28 cellular contexts compared by ENCODE assay signal in genomic region chr6:163991326-163991725, GRCh38.
"Had no signal": no experiment of that assay in that cellular context is flagged by ENCODE, and none has a peak within 500 bp of the region (broad histone marks: within the 10 kb centered on the region; RNA-seq: fewer than 3 reads in every experiment).

No MANE protein-coding gene starts in this region.

- H3K4me1 ChIP-seq: gastrocnemius medialis, left lung, psoas muscle, sigmoid colon, suprapubic skin, transverse colon, upper lobe of right lung, uterus had no signal

- DNase-seq: cortex of kidney; effector memory CD8-positive, alpha-beta T cell; erythroblast; gastrocnemius medialis; kidney; left cardiac atrium; left lung; mesendoderm; midbrain; naive thymus-derived CD8-positive, alpha-beta T cell; nephron progenitor cell; occipital lobe; ovary; posterior cingulate gyrus; psoas muscle; right cardiac atrium; sigmoid colon; spleen; stimulated activated CD4-positive, alpha-beta T cell treated with anti-CD3 and anti-CD28 coated beads, Interleukin-15, amount 100 ng/mL, for 24 hours; stimulated activated CD4-positive, alpha-beta T cell treated with anti-CD3 and anti-CD28 coated beads, Interleukin-2, amount 100 ng/mL, for 48 hours; stimulated activated CD8-positive, alpha-beta memory T cell treated with anti-CD3 and anti-CD28 coated beads, Interleukin-4, amount 100 ng/mL, for 48 hours; stimulated activated naive CD4-positive, alpha-beta T cell; stimulated activated naive CD8-positive, alpha-beta T cell treated with anti-CD3 and anti-CD28 coated beads, Interleukin-15, amount 100 ng/mL, for 72 hours; transverse colon; upper lobe of right lung; uterus had no signal

- ATAC-seq: effector memory CD8-positive, alpha-beta T cell; gastrocnemius medialis; left cardiac atrium; left lung; naive thymus-derived CD8-positive, alpha-beta T cell; psoas muscle; right cardiac atrium; stimulated activated naive CD8-positive, alpha-beta T cell treated with anti-CD3 and anti-CD28 coated beads, Interleukin-15, amount 100 ng/mL, for 72 hours; upper lobe of right lung had no signal

- H3K27me3 ChIP-seq: gastrocnemius medialis, left lung, ovary, sigmoid colon, spleen, suprapubic skin, transverse colon, upper lobe of right lung, uterus had no signal

- H3K4me3 ChIP-seq: gastrocnemius medialis, left lung, ovary, psoas muscle, sigmoid colon, skin epidermis, spleen, suprapubic skin, transverse colon, upper lobe of right lung, uterus had no signal

- H3K27ac ChIP-seq: gastrocnemius medialis, left lung, ovary, psoas muscle, sigmoid colon, skin epidermis, spleen, suprapubic skin, transverse colon, upper lobe of right lung, uterus had no signal

- H3K9me3 ChIP-seq: gastrocnemius medialis, left lung, ovary, psoas muscle, sigmoid colon, spleen, suprapubic skin, transverse colon, upper lobe of right lung, uterus had no signal

- H3K27me3 Mint-ChIP-seq: stimulated activated naive CD8-positive, alpha-beta T cell treated with anti-CD3 and anti-CD28 coated beads, Interleukin-15, amount 100 ng/mL, for 72 hours had no signal

- H3K36me3 ChIP-seq: gastrocnemius medialis, left lung, ovary, sigmoid colon, spleen, suprapubic skin, transverse colon, upper lobe of right lung, uterus had no signal

- H3K4me1 Mint-ChIP-seq: naive thymus-derived CD8-positive, alpha-beta T cell; nephron progenitor cell; stimulated activated naive CD8-positive, alpha-beta T cell treated with anti-CD3 and anti-CD28 coated beads, Interleukin-15, amount 100 ng/mL, for 72 hours had no signal

- H3K36me3 Mint-ChIP-seq: naive thymus-derived CD8-positive, alpha-beta T cell had no signal

- H3K4me3 Mint-ChIP-seq: effector memory CD8-positive, alpha-beta T cell; naive thymus-derived CD8-positive, alpha-beta T cell; nephron progenitor cell; stimulated activated naive CD8-positive, alpha-beta T cell treated with anti-CD3 and anti-CD28 coated beads, Interleukin-15, amount 100 ng/mL, for 72 hours had no signal

- H3K27ac Mint-ChIP-seq: effector memory CD8-positive, alpha-beta T cell; naive thymus-derived CD8-positive, alpha-beta T cell; nephron progenitor cell; stimulated activated naive CD8-positive, alpha-beta T cell treated with anti-CD3 and anti-CD28 coated beads, Interleukin-15, amount 100 ng/mL, for 72 hours had no signal

- H3K9me3 Mint-ChIP-seq: effector memory CD8-positive, alpha-beta T cell; naive thymus-derived CD8-positive, alpha-beta T cell; nephron progenitor cell; stimulated activated naive CD8-positive, alpha-beta T cell treated with anti-CD3 and anti-CD28 coated beads, Interleukin-15, amount 100 ng/mL, for 72 hours had no signal
